ENCODE assay signal across 35 cellular contexts in genomic region chr10:52239771-52240170, GRCh38.
"Had no signal": no experiment of that assay in that cellular context is flagged by ENCODE, and none has a peak within 500 bp of the region (broad histone marks: within the 10 kb centered on the region; RNA-seq: fewer than 3 reads in every experiment).

No MANE protein-coding gene starts in this region.

- DNase-seq: Karpas-422, Kasumi-1, MG63, MM.1S, MV-4-11, NCI-H1048, NCI-H1092, NCI-H1092 treated with DMSO at 0.1 percent for 48 hours, NCI-H1105, NCI-H1105 treated with DMSO at 0.1 percent for 48 hours, NCI-H1417, NCI-H1417 treated with DMSO at 0.1 percent for 48 hours, NCI-H1436, NCI-H1436 treated with DMSO at 0.1 percent for 48 hours, NCI-H146, NCI-H1694, NCI-H1694 treated with DMSO at 0.1 percent for 48 hours, NCI-H187, NCI-H187 treated with DMSO at 0.1 percent for 48 hours, NCI-H1930, NCI-H2029, NCI-H2029 treated with DMSO at 0.1 percent for 48 hours, NCI-H2081, NCI-H2081 treated with DMSO at 0.1 percent for 48 hours, NCI-H2107, NCI-H2171, NCI-H2171 treated with DMSO at 0.1 percent for 48 hours, NCI-H2227 treated with DMSO at 0.1 percent for 48 hours, NCI-H226, NCI-H345, NCI-H446, NCI-H446 treated with DMSO at 0.1 percent for 48 hours, NCI-H510A, NCI-H510A treated with DMSO at 0.1 percent for 48 hours, NCI-H524 had no signal

- H3K9me3 ChIP-seq: MG63 had no signal

- H3K36me3 ChIP-seq: MG63 had no signal

- H3K27me3 ChIP-seq: MG63 had no signal

- H3K4me3 ChIP-seq: MG63 had no signal
